In genomic region chr5:73170522-73170921, GRCh38 we compare ENCODE assay signal across 8 cellular contexts. TPM values are rescaled to one million over a fixed set of nuclear protein-coding genes. Genes with fewer than 3 reads are reported as not detected.
DNase-seq lines count a peak whose midpoint lies in the region; ATAC-seq, FAIRE-seq and TF ChIP-seq lines count a peak whose summit lies in the region.
"Had no signal": no experiment of that assay in that cellular context is flagged by ENCODE, and none has a peak within 500 bp of the region (broad histone marks: within the 10 kb centered on the region; RNA-seq: fewer than 3 reads in every experiment).

No MANE protein-coding gene starts in this region.

- H3K9me3 ChIP-seq in IMR-90 (ENCODE audit: control insufficient read depth, insufficient read depth, low read length) (no peaks in the 10 kb centered on the region), liver (ENCODE audit: control insufficient read depth in 4 of 4, low read length in 3 of 4) (peaks cover 0 to 2% (median 0%) of the 10 kb centered on the region in 4 donors)

- TF ChIP-seq POLR2A in IMR-90 (IDR thresholded peaks at IDR 0.05; ENCODE audit: low read depth, low read length), result no peak

- ATAC-seq in IMR-90 (ENCODE audit: low read depth) (0 out of 2 replicates have a peak, but pooled peaks have one; percentile 28), HG03196 (IDR thresholded peaks at IDR 0.05; ENCODE audit: unreplicated experiment) (no peak)

- H3K4me2 ChIP-seq in IMR-90 (ENCODE audit: low read depth, low read length), result no peak overlapping the region

- H3K14ac ChIP-seq in IMR-90 (replicated peaks; ENCODE audit: low read depth, low read length), result no peak overlapping the region

- H3K9me1 ChIP-seq in IMR-90 (ENCODE audit: insufficient read depth, low read length), result no peaks in the 10 kb centered on the region

- H2BK5ac ChIP-seq in IMR-90 (ENCODE audit: low read depth, low read length, poor library complexity, severe bottlenecking), result no peak overlapping the region

- H2BK20ac ChIP-seq in IMR-90 (ENCODE audit: low read depth, low read length), result no peak overlapping the region

- peak; percentile 8 for FAIRE-seq in G401.6 (lab: Jason Lieb, UNC)

- intact Hi-C loops in IMR-90 (cut with micrococcal nuclease), result no loop called here

- H2BK120ac ChIP-seq in IMR-90 (ENCODE audit: low read depth, low read length), result no peak overlapping the region

- DNase-seq in IMR-90 (peak; percentile 7), amniotic epithelial cell (ENCODE audit: low read depth) (peak; percentile 41), NCI-H146 (lab: John Stamatoyannopoulos, UW) (no peak), NCI-H2029 (lab: John Stamatoyannopoulos, UW) (no peak)

- CTCF ChIA-PET in IMR-90 (lab: Yijun Ruan, JAX), result interaction anchor here (1.2 kb wide), 1 partner anchor 51 kb away, joined by 4 read pairs; no protein-coding TSS in a partner anchor

- H3K27ac ChIP-seq in IMR-90 (ENCODE audit: insufficient read depth, low read length) (no peak overlapping the region), liver (ENCODE audit: low read depth in 1 of 2, low read length in 2 of 2) (no peak overlapping the region)

- no peak overlapping the region for H2BK15ac ChIP-seq in IMR-90 (ENCODE audit: low read depth, low read length)

- no peaks in the 10 kb centered on the region for H3K79me1 ChIP-seq in IMR-90 (ENCODE audit: low read depth in 1 of 2, low read length in 2 of 2)

- H4K5ac ChIP-seq in IMR-90 (ENCODE audit: low read depth, low read length), result no peak overlapping the region

- POLR2A ChIA-PET in IMR-90 (lab: Charles Lee; ENCODE audit: unreplicated experiment), result no interaction called here

- TF ChIP-seq CTCF in IMR-90 (conservative IDR thresholded peaks at IDR 0.05; ENCODE audit: low read depth, low read length) (peak; percentile 44), liver (IDR thresholded peaks at IDR 0.05; ENCODE audit: low read depth, low read length, missing input control) (peak; percentile 36)

- H4K91ac ChIP-seq in IMR-90 (ENCODE audit: insufficient read depth, low read depth, low read length), result no peak overlapping the region

- H3K27me3 ChIP-seq in IMR-90 (ENCODE audit: control insufficient read depth, insufficient read depth, low read length), result peaks cover 20% of the 10 kb centered on the region
- H3K27me3 ChIP-seq in liver (ENCODE audit: control insufficient read depth in 4 of 4, insufficient read depth in 4 of 4, low read length in 3 of 4), result no peaks in the 10 kb centered on the region

- H3K36me3 ChIP-seq in IMR-90 (ENCODE audit: control insufficient read depth, insufficient read depth, low read length), result no peaks in the 10 kb centered on the region
- no peaks in the 10 kb centered on the region for H3K36me3 ChIP-seq in liver (ENCODE audit: control insufficient read depth in 4 of 4, insufficient read depth in 3 of 4, low read depth in 1 of 4, low read length in 3 of 4)

- no peak overlapping the region for H2AFZ ChIP-seq in IMR-90 (replicated peaks; ENCODE audit: low read length, poor library complexity)

- H3K9ac ChIP-seq in IMR-90 (ENCODE audit: low read depth, low read length) (no peak overlapping the region), liver (ENCODE audit: low read depth in 1 of 2, low read length in 2 of 2) (no peak overlapping the region)

- no TSS peak for BruUV-seq in IMR-90 (replicated peaks; lab: Mats Ljungman, UMichigan)

- H3K18ac ChIP-seq in IMR-90 (ENCODE audit: low read depth, low read length), result no peak overlapping the region

- no peak overlapping the region for H3K4me3 ChIP-seq in IMR-90 (ENCODE audit: insufficient read depth, low read depth, low read length)
- H3K4me3 ChIP-seq in liver (ENCODE audit: low read depth in 1 of 3, low read length in 3 of 3), result no peak overlapping the region

- no peak overlapping the region for H3K56ac ChIP-seq in IMR-90 (ENCODE audit: extremely low read depth, insufficient read depth, low read length)

- no peak overlapping the region for H3K23ac ChIP-seq in IMR-90 (ENCODE audit: low read depth, low read length)

- H2AK5ac ChIP-seq in IMR-90 (ENCODE audit: low read depth, low read length), result no peak overlapping the region

- H2AK9ac ChIP-seq in IMR-90 (replicated peaks; ENCODE audit: low read depth, low read length, poor library complexity), result no peak overlapping the region

- H3K4me1 ChIP-seq in IMR-90 (ENCODE audit: control insufficient read depth, insufficient read depth, low read length), result peaks cover 2% of the 10 kb centered on the region; the same call in 1 of the 2 replicates
- H3K4me1 ChIP-seq in liver (ENCODE audit: control insufficient read depth in 4 of 4, insufficient read depth in 4 of 4, low read length in 3 of 4), result no peaks in the 10 kb centered on the region

- H4K8ac ChIP-seq in IMR-90 (ENCODE audit: low read depth in 2 of 2, low read length in 2 of 2), result no peak overlapping the region

- in situ Hi-C loops in IMR-90 (cut with MboI; ENCODE audit: low sequenced_read_pairs), result no loop called here

- peak; percentile 26; the same call in 1 of the 2 replicates for TF ChIP-seq RAD21 in IMR-90 (IDR thresholded peaks at IDR 0.05; ENCODE audit: low read length)
- peak; percentile 63 to 77 for TF ChIP-seq RAD21 in liver (IDR thresholded peaks at IDR 0.05)

- no peaks in the 10 kb centered on the region for H4K20me1 ChIP-seq in IMR-90 (ENCODE audit: insufficient read depth, low read length)

- no peak overlapping the region for H3K4ac ChIP-seq in IMR-90 (ENCODE audit: low read depth, low read length)

- dilution Hi-C loops in IMR-90 (cut with HindIII; ENCODE audit: low sequenced_read_pairs, unreplicated experiment), result no loop called here

TF ChIP-seq in IMR-90, 13 proteins besides CTCF, POLR2A, EP300 and RAD21:
- no peak for TF ChIP-seq NFE2L2 (IDR thresholded peaks at IDR 0.05; ENCODE audit: low read depth, low read length)
- TF ChIP-seq USF2 (IDR thresholded peaks at IDR 0.05; ENCODE audit: low read depth, low read length), result no peak
- no peak for TF ChIP-seq MXI1 (IDR thresholded peaks at IDR 0.05; ENCODE audit: borderline replicate concordance, low read depth, low read length)
- TF ChIP-seq MAZ (IDR thresholded peaks at IDR 0.05; ENCODE audit: borderline replicate concordance, low read depth, low read length), result no peak
- TF ChIP-seq RFX5 (IDR thresholded peaks at IDR 0.05; ENCODE audit: low read depth, low read length), result no peak
- no peak for TF ChIP-seq MAFK (IDR thresholded peaks at IDR 0.05; ENCODE audit: low read depth, low read length)
TF ChIP-seq in IMR-90: peak in this region for 0.

TF ChIP-seq in liver, 16 proteins besides CTCF, POLR2A, EP300 and RAD21:
- no peak for TF ChIP-seq HNF4A (conservative IDR thresholded peaks at IDR 0.05)

RNA-seq across cellular contexts. Expression of gene TMEM174, which starts 2.5 kb away (rescaled TPM):
- total RNA-seq in IMR-90 (2012; rRNA removed) (not detected in 2 replicates), liver (not detected)
- polyA plus RNA-seq in IMR-90 (2012; rRNA removed) (not detected in 2 replicates), liver (not detected)
- polyA plus RNA-seq in IMR-90 (2012; cell fraction: cytosol; rRNA removed), result not detected in 2 replicates
- not detected in 2 replicates for polyA plus RNA-seq in IMR-90 (2012; cell fraction: nucleus; rRNA removed; ENCODE audit: low replicate concordance)
- total RNA-seq: mononuclear cell had no signal

RNA-seq across cellular contexts. Expression of gene TMEM171, which starts 50.1 kb away (rescaled TPM):
- total RNA-seq in IMR-90 (2012; rRNA removed) (3.0 and 3.3 TPM in 2 replicates), liver (1 to 10 TPM in 1 of 2 donors, not detected in 1; 1.0 TPM)
- polyA plus RNA-seq in IMR-90 (2012; rRNA removed) (4.9 and 5.1 TPM in 2 replicates), liver (1 to 10 TPM; 1.4 to 2.1 TPM)
- polyA plus RNA-seq in IMR-90 (2012; cell fraction: cytosol; rRNA removed), result 9.6 and 12.6 TPM in 2 replicates
- polyA plus RNA-seq in IMR-90 (2012; cell fraction: nucleus; rRNA removed; ENCODE audit: low replicate concordance), result 3.5 and 4.1 TPM in 2 replicates
- total RNA-seq: mononuclear cell had no signal

Comparison
In these comparisons a context has a peak if more than half of its experiments do, and no peak if none do; other contexts are left out.
1. DNase-seq: peak in IMR-90 (single experiment) and amniotic epithelial cell (single experiment); none in NCI-H146 (single experiment) and NCI-H2029 (single experiment).